7 cellular contexts compared by ENCODE assay signal in genomic region chr19:48329167-48329891, GRCh38. TPM values are rescaled to one million over a fixed set of nuclear protein-coding genes. Genes with fewer than 3 reads are reported as not detected.
A peak's percentile ranks its signal among the peaks of the same experiment; 100 is the strongest.
DNase-seq lines count a peak whose midpoint lies in the region; ATAC-seq and TF ChIP-seq lines count a peak whose summit lies in the region.

No MANE protein-coding gene starts in this region.

- no TSS peak for BruUV-seq in HCT116 (replicated peaks; lab: Mats Ljungman, UMichigan)

- H2AK5ac ChIP-seq in mesendoderm (ENCODE audit: low read length) = no peak overlapping the region

- H2BK15ac ChIP-seq in mesendoderm (replicated peaks; ENCODE audit: low read depth) = no peak overlapping the region

- no peak overlapping the region for H3K18ac ChIP-seq in mesendoderm (ENCODE audit: low read length)

- CTCF ChIA-PET in HCT116 (lab: Charles Lee) = interaction anchor here (0.7 kb wide), 1 partner anchor 22 kb away, joined by 3 read pairs; no protein-coding TSS in a partner anchor

- H2AFZ ChIP-seq in HCT116 (ENCODE audit: low read depth, low read length, poor library complexity, severe bottlenecking) = no peak overlapping the region

- H3K79me2 ChIP-seq in HCT116 (ENCODE audit: insufficient read depth, low read length) = peaks cover 23% of the 10 kb centered on the region
- no peaks in the 10 kb centered on the region for H3K79me2 ChIP-seq in mesendoderm (ENCODE audit: control insufficient read depth, insufficient read depth, low read length)

- POLR2A ChIA-PET in HCT116 (lab: Charles Lee) = no interaction called here

- intact Hi-C loops in HCT116 (cut with micrococcal nuclease) = loop anchor here (10.0 kb wide), 2 partner anchors 65 to 255 kb away; partner anchors contain the start of genes GRIN2D and KDELR1

- TF ChIP-seq RAD21 in HCT116 (IDR thresholded peaks at IDR 0.05; ENCODE audit: low read depth) = no peak

- ATAC-seq in HCT116 = no peak
- ATAC-seq in HG03521 (IDR thresholded peaks at IDR 0.05; ENCODE audit: unreplicated experiment) = no peak

- H3K79me1 ChIP-seq in mesendoderm (ENCODE audit: low read length) = no peaks in the 10 kb centered on the region

- WGBS in mesendoderm (ENCODE audit: extremely low coverage, insufficient coverage, low lambda C conversion rate) = no CpG with 5 or more reads among the region's 15 CpGs

- H4K20me1 ChIP-seq in HCT116 (ENCODE audit: insufficient read depth) = no peaks in the 10 kb centered on the region

- H3K4me1 ChIP-seq in HCT116 (ENCODE audit: control insufficient read depth in 1 of 2, insufficient read depth in 2 of 2, low read length in 2 of 2) = peaks cover 25 to 58% of the 10 kb centered on the region in 2 experiments
- H3K4me1 ChIP-seq in mesendoderm (ENCODE audit: control insufficient read depth, low read depth, low read length) = peaks cover 4% of the 10 kb centered on the region

- no peak overlapping the region for H2BK5ac ChIP-seq in mesendoderm (ENCODE audit: low read length)

- no peak overlapping the region for H3K56ac ChIP-seq in mesendoderm (ENCODE audit: low read length)

- DNase-seq in HCT116 (ENCODE audit: low read depth, low spot score) (no peak), SHP77 treated with DMSO at 0.1 percent for 48 hours (lab: John Stamatoyannopoulos, UW) (peak; percentile 40), astrocyte of the spinal cord (ENCODE audit: low read depth, low spot score) (peak; percentile 62), mesendoderm (peak; percentile 82), putamen (ENCODE audit: low spot score) (no peak), cerebellar nuclear complex (lab: John Stamatoyannopoulos, UW) (no peak)

- in situ Hi-C loops in astrocyte of the spinal cord (cut with HindIII; ENCODE audit: low sequenced_read_pairs) = no loop called here

- H3K9me3 ChIP-seq in HCT116 (ENCODE audit: control insufficient read depth in 1 of 2, insufficient read depth in 1 of 2, low read depth in 1 of 2, low read length in 2 of 2) = no peaks in the 10 kb centered on the region

- no peak overlapping the region for H4K5ac ChIP-seq in mesendoderm (ENCODE audit: low read length)

- H3K27ac ChIP-seq in HCT116 (ENCODE audit: low read depth, low read length) (0 out of 2 replicates have a peak overlapping the region, but pooled peaks have one; percentile 2), mesendoderm (ENCODE audit: low read depth, low read length) (no peak overlapping the region)

- H4K8ac ChIP-seq in mesendoderm (ENCODE audit: low read depth, low read length) = no peak overlapping the region

- no peak overlapping the region for H2BK120ac ChIP-seq in mesendoderm (ENCODE audit: low read depth, low read length)

- H3K4ac ChIP-seq in mesendoderm (ENCODE audit: low read depth, low read length) = no peak overlapping the region

- no peak for TF ChIP-seq CTCF in HCT116 (IDR thresholded peaks at IDR 0.05 in 2 of 3, conservative IDR thresholded peaks at IDR 0.05 in 1 of 3; ENCODE audit: borderline replicate concordance in 1 of 3, insufficient read depth in 1 of 3, low read depth in 2 of 3, low read length in 2 of 3)
- no peak for TF ChIP-seq CTCF in astrocyte of the spinal cord (IDR thresholded peaks at IDR 0.05; ENCODE audit: low read depth, low read length)

- no peak for TF ChIP-seq POLR2A in HCT116 (IDR thresholded peaks at IDR 0.05; ENCODE audit: borderline replicate concordance, extremely low read depth, insufficient read depth, insufficient read length)

- no peaks in the 10 kb centered on the region for H3K27me3 ChIP-seq in HCT116 (ENCODE audit: insufficient read depth, low read length)
- no peaks in the 10 kb centered on the region for H3K27me3 ChIP-seq in mesendoderm (ENCODE audit: insufficient read depth, low read length, poor library complexity)

- H3K9ac ChIP-seq in HCT116 (ENCODE audit: low read length) (no peak overlapping the region), mesendoderm (ENCODE audit: low read length) (no peak overlapping the region)

- H3K23ac ChIP-seq in mesendoderm (ENCODE audit: low read length) = no peak overlapping the region

- RAD21 ChIA-PET in HCT116 (lab: Charles Lee; ENCODE audit: low non-redundant PET in 1 of 2, low total read pairs in 2 of 2, uncharacterized antibody in 2 of 2, unreplicated experiment in 2 of 2) = no interaction called here

- H3K36me3 ChIP-seq in HCT116 (ENCODE audit: control insufficient read depth in 1 of 2, insufficient read depth in 2 of 2, low read length in 2 of 2) (peaks cover 0 to 7% of the 10 kb centered on the region in 2 experiments; a peak in 1 of 4 replicates), mesendoderm (ENCODE audit: control insufficient read depth, insufficient read depth, low read length) (no peaks in the 10 kb centered on the region)

- H3K4me2 ChIP-seq in HCT116 (ENCODE audit: low read length) (no peak overlapping the region), mesendoderm (ENCODE audit: low read length) (no peak overlapping the region)

- no peak overlapping the region for H3K4me3 ChIP-seq in HCT116 (replicated peaks in 1 of 2; ENCODE audit: low read depth in 1 of 2, low read length in 2 of 2)
- H3K4me3 ChIP-seq in astrocyte of the spinal cord (ENCODE audit: low read depth, low read length) = no peak overlapping the region
- no peak overlapping the region for H3K4me3 ChIP-seq in mesendoderm (ENCODE audit: low read length)

- H3K9me2 ChIP-seq in HCT116 (ENCODE audit: insufficient read depth) = no peaks in the 10 kb centered on the region

TF ChIP-seq in HCT116, 20 proteins besides CTCF, POLR2A, EP300 and RAD21:
- TF ChIP-seq, protein P1, sequence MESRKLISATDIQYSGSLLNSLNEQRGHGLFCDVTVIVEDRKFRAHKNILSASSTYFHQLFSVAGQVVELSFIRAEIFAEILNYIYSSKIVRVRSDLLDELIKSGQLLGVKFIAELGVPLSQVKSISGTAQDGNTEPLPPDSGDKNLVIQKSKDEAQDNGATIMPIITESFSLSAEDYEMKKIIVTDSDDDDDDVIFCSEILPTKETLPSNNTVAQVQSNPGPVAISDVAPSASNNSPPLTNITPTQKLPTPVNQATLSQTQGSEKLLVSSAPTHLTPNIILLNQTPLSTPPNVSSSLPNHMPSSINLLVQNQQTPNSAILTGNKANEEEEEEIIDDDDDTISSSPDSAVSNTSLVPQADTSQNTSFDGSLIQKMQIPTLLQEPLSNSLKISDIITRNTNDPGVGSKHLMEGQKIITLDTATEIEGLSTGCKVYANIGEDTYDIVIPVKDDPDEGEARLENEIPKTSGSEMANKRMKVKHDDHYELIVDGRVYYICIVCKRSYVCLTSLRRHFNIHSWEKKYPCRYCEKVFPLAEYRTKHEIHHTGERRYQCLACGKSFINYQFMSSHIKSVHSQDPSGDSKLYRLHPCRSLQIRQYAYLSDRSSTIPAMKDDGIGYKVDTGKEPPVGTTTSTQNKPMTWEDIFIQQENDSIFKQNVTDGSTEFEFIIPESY (IDR thresholded peaks at IDR 0.05; ENCODE audit: extremely low read depth, insufficient replicate concordance, low read length) = no peak
- TF ChIP-seq YY1 (IDR thresholded peaks at IDR 0.05; ENCODE audit: extremely low read depth, insufficient replicate concordance, low read depth, low read length) = peak; percentile 54

RNA-seq across cellular contexts. Expression of gene EMP3, which starts 4.0 kb away (rescaled TPM):
- total RNA-seq in HCT116 (2021; ENCODE audit: unreplicated experiment) = 92.9 TPM
- polyA plus RNA-seq in HCT116 (2012) = 191 and 197 TPM in 2 replicates
- polyA plus RNA-seq in mesendoderm (2013, experiment 1 of 2) = 19.6 TPM
- polyA plus RNA-seq in mesendoderm (2013, experiment 2 of 2) = 22.3 TPM

RNA-seq across cellular contexts. Expression of gene TMEM143, which starts 34.4 kb away (rescaled TPM):
- total RNA-seq in HCT116 (2021; ENCODE audit: unreplicated experiment) = 13.2 TPM
- polyA plus RNA-seq in HCT116 (2012) = 10.1 and 10.6 TPM in 2 replicates
- polyA plus RNA-seq in mesendoderm (2013, experiment 1 of 2) = 4.8 TPM
- 4.9 TPM for polyA plus RNA-seq in mesendoderm (2013, experiment 2 of 2)

RNA-seq across cellular contexts. Expression of gene SYNGR4, which starts 34.8 kb away (rescaled TPM):
- 0.49 TPM for total RNA-seq in HCT116 (2021; ENCODE audit: unreplicated experiment)
- polyA plus RNA-seq in HCT116 (2012) = 0.44 and 0.62 TPM in 2 replicates
- polyA plus RNA-seq in mesendoderm (2013, experiment 1 of 2) = 0.13 TPM
- polyA plus RNA-seq in mesendoderm (2013, experiment 2 of 2) = 0.14 TPM

RNA-seq across cellular contexts. Expression of gene ZNF114, which starts 59.4 kb away (rescaled TPM):
- 4.1 TPM for total RNA-seq in HCT116 (2021; ENCODE audit: unreplicated experiment)
- polyA plus RNA-seq in HCT116 (2012) = 2.6 and 4.3 TPM in 2 replicates
- 8.1 TPM for polyA plus RNA-seq in mesendoderm (2013, experiment 1 of 2)
- polyA plus RNA-seq in mesendoderm (2013, experiment 2 of 2) = 8.1 TPM

Comparison
In these comparisons a context has a peak if more than half of its experiments do, and no peak if none do; other contexts are left out.
1. DNase-seq: peak in SHP77 treated with DMSO at 0.1 percent for 48 hours (single experiment), astrocyte of the spinal cord (single experiment) and mesendoderm (single experiment); none in HCT116 (single experiment), putamen (single experiment) and cerebellar nuclear complex (0 of 2).